Comparison of ENCODE assay signal across 8 cellular contexts in the genomic region with DNA sequence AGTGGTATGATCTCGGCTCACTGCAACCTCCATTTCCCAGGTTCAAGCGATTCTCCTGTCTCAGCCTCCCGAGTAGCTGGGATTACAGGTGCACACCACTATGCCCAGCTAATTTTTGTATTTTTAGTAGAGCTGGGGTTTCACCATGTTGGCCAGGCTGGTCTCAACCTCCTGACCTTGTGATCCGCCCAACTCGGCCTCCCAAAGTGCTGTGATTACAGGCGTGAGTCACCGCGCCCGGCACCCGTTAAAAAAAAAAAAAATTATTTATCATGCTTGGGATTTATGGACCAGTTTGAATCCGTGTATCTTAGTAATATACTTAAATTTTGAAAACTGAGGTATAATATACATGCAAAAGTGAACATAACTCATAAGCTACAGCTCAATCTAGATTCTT. TPM values are rescaled to one million over a fixed set of nuclear protein-coding genes. Genes with fewer than 3 reads are reported as not detected.
DNase-seq lines count a peak whose midpoint lies in the region; ATAC-seq and TF ChIP-seq lines count a peak whose summit lies in the region.
"Not testable (repeated sequence)": the region's sequence is repeated elsewhere in the genome, so short reads cannot be mapped to it uniquely, and the experiment has no call there.

No MANE protein-coding gene starts in this region.

- H3K4me3 ChIP-seq in HEK293 (ENCODE audit: low read depth, low read length); adrenal gland; cardiac muscle cell: not testable (repeated sequence)

- H3K9me3 ChIP-seq in HEK293 (ENCODE audit: control insufficient read depth, insufficient read depth, low read depth, low read length); adrenal gland (replicated peaks in 1 of 3); cardiac muscle cell (ENCODE audit: low read depth): not testable (repeated sequence)

- peak overlapping the region; percentile 20 for H3K27ac Mint-ChIP-seq in dendritic cell treated with granulocyte-macrophage colony-stimulating factor and Interleukin-4, amounts not matched to agents 40 ng/mL and 50 ng/mL, for 4 days

- not testable (repeated sequence) for H3K4me1 Mint-ChIP-seq in dendritic cell treated with granulocyte-macrophage colony-stimulating factor and Interleukin-4, amounts not matched to agents 40 ng/mL and 50 ng/mL, for 4 days (ENCODE audit: low read depth)

- H3K27me3 ChIP-seq in adrenal gland, cardiac muscle cell: not testable (repeated sequence)

- peaks cover 87% of the 10 kb centered on the region for H3K36me3 Mint-ChIP-seq in dendritic cell treated with granulocyte-macrophage colony-stimulating factor and Interleukin-4, amounts not matched to agents 40 ng/mL and 50 ng/mL, for 4 days (ENCODE audit: low read depth)

- not testable (repeated sequence) for H3K27ac ChIP-seq in HEK293 (ENCODE audit: extremely low read depth, low read depth, low read length); adrenal gland
- H3K27ac ChIP-seq in RWPE1, result peak overlapping the region; percentile 35; the same call in 1 of the 2 replicates
- peak overlapping the region; percentile 63 for H3K27ac ChIP-seq in cardiac muscle cell

- 58 to 75% (median 63%) methylated on average over 11 of the region's 11 CpGs for WGBS in adrenal gland, 4 donors

- not testable (repeated sequence) for TF ChIP-seq POLR2A in adrenal gland (IDR thresholded peaks at IDR 0.05)

- not testable (repeated sequence) for H3K4me3 Mint-ChIP-seq in dendritic cell treated with granulocyte-macrophage colony-stimulating factor and Interleukin-4, amounts not matched to agents 40 ng/mL and 50 ng/mL, for 4 days

- H3K4me1 ChIP-seq in HEK293 (ENCODE audit: control insufficient read depth, insufficient read depth, low read length); adrenal gland (replicated peaks in 1 of 2); cardiac muscle cell (ENCODE audit: low read depth): not testable (repeated sequence)

- POLR2A ChIA-PET in HEK293 (lab: Yijun Ruan, JAX), result interaction anchor here (0.6 kb wide), 1 partner anchor 22 kb away, joined by 7 read pairs; no protein-coding TSS in a partner anchor
- POLR2A ChIA-PET in RWPE1 (lab: Yijun Ruan, JAX; ENCODE audit: low non-redundant PET), result not testable (repeated sequence)

- intact Hi-C loops in adrenal gland (cut with DNase I), result loop anchor here (10.0 kb wide), 2 partner anchors 95 kb away; partner anchors contain the start of gene NELFA (in 1 of the 2)
- intact Hi-C loops in dendritic cell treated with granulocyte-macrophage colony-stimulating factor and Interleukin-4, amounts not matched to agents 40 ng/mL and 50 ng/mL, for 4 days (cut with micrococcal nuclease); sciatic nerve (cut with DNase I): not testable (repeated sequence)

- DNase-seq in A172 (ENCODE audit: low spot score) (peak; percentile 34), ELR (ENCODE audit: low read depth) (peak; percentile 49), adrenal gland (peak in 5 of 7 donors; percentile 36 to 67 (median 62)), sciatic nerve (ENCODE audit: low spot score) (peak; percentile 8)
- not testable (repeated sequence) for DNase-seq in RWPE1 (ENCODE audit: low spot score); cardiac muscle cell (ENCODE audit: low read depth in 1 of 2, low spot score in 1 of 2)

- H3K9me3 Mint-ChIP-seq in dendritic cell treated with granulocyte-macrophage colony-stimulating factor and Interleukin-4, amounts not matched to agents 40 ng/mL and 50 ng/mL, for 4 days, result not testable (repeated sequence)

- not testable (repeated sequence) for H3K27me3 Mint-ChIP-seq in dendritic cell treated with granulocyte-macrophage colony-stimulating factor and Interleukin-4, amounts not matched to agents 40 ng/mL and 50 ng/mL, for 4 days

- H3K36me3 ChIP-seq in HEK293 (ENCODE audit: control insufficient read depth in 2 of 2, insufficient read depth in 1 of 2, low read length in 2 of 2), result peaks cover 6 to 81% of the 10 kb centered on the region in 2 experiments; a peak in 2 of 3 replicates
- H3K36me3 ChIP-seq in adrenal gland (replicated peaks in 1 of 2); cardiac muscle cell: not testable (repeated sequence)

- CTCF ChIA-PET in HEK293 (lab: Yijun Ruan, JAX) (interaction anchor here (0.7 to 3.9 kb wide), 3 partner anchors 11 to 1382 kb away, joined by 3 to 33 read pairs (median 4); no protein-coding TSS in a partner anchor), RWPE1 (lab: Yijun Ruan, JAX) (interaction anchor here (0.7 kb wide), 2 partner anchors 166 to 315 kb away, joined by 3 to 6 read pairs; no protein-coding TSS in a partner anchor)

- not testable (repeated sequence) for ATAC-seq in sciatic nerve

- TF ChIP-seq CTCF in HEK293 (tag by site-specific recombination; IDR thresholded peaks at IDR 0.05); RWPE1 (conservative IDR thresholded peaks at IDR 0.05; ENCODE audit: low read depth); adrenal gland (IDR thresholded peaks at IDR 0.05); cardiac muscle cell (IDR thresholded peaks at IDR 0.05; ENCODE audit: low read depth, low read length): not testable (repeated sequence)

TF ChIP-seq in HEK293, 187 proteins besides CTCF, POLR2A, EP300 and RAD21:
- 0 out of 2 replicates have a peak, but pooled peaks have one; percentile 14 for TF ChIP-seq ZNF121 (tag by site-specific recombination; IDR thresholded peaks at IDR 0.05)

RNA-seq across cellular contexts. Expression of gene NSD2, which starts 38.5 kb away (rescaled TPM):
- total RNA-seq in A172 (2014; rRNA removed; shearing (Covaris generic)), result 63.5 and 70.0 TPM in 2 replicates
- total RNA-seq in adrenal gland, result 100 to 1,000 TPM in 1 of 8 donors, 10 to 100 TPM in 7; 19.5 to 187 (median 28.4) TPM
- 10 to 100 TPM; 11.1 to 21.1 (median 17.6) TPM for polyA plus RNA-seq in adrenal gland
- 49.8 and 91.3 TPM in 2 replicates for total RNA-seq in cardiac muscle cell
- polyA plus RNA-seq in cardiac muscle cell, result 49.0 and 84.6 TPM in 2 replicates
- total RNA-seq in sciatic nerve, result 51.4 TPM

RNA-seq across cellular contexts. Expression of gene LETM1, which starts 53.7 kb away (rescaled TPM):
- total RNA-seq in A172 (2014; rRNA removed; shearing (Covaris generic)), result 48.3 and 55.6 TPM in 2 replicates
- total RNA-seq in adrenal gland (100 to 1,000 TPM in 1 of 8 donors, 10 to 100 TPM in 7; 27.0 to 117 (median 41.1) TPM), cardiac muscle cell (53.3 and 61.5 TPM in 2 replicates), sciatic nerve (37.9 TPM)
- polyA plus RNA-seq in adrenal gland (10 to 100 TPM; 20.8 to 36.0 (median 21.3) TPM), cardiac muscle cell (22.5 and 23.3 TPM in 2 replicates)
